In genomic region chr2:104862061-104862941, GRCh38 we compare ENCODE assay signal across 11 cellular contexts.
DNase-seq lines count a peak whose midpoint lies in the region; ATAC-seq lines count a peak whose summit lies in the region.
"Had no signal": no experiment of that assay in that cellular context is flagged by ENCODE, and none has a peak within 500 bp of the region (broad histone marks: within the 10 kb centered on the region; RNA-seq: fewer than 3 reads in every experiment).

No MANE protein-coding gene starts in this region.

- peaks cover 42% of the 10 kb centered on the region for H3K27me3 ChIP-seq in rectal smooth muscle tissue (ENCODE audit: control insufficient read depth, insufficient read depth, low read length)

- H3K9ac ChIP-seq in SK-N-MC (ENCODE audit: insufficient read length) (no peak overlapping the region), rectal smooth muscle tissue (ENCODE audit: low read length) (no peak overlapping the region)

- DNase-seq in NCI-H510A treated with DMSO at 0.1 percent for 48 hours (lab: John Stamatoyannopoulos, UW): peak; percentile 37
- DNase-seq in NCI-H510A (lab: John Stamatoyannopoulos, UW): no peak
- DNase-seq in SK-N-MC (ENCODE audit: low read depth, low spot score): no peak
- DNase-seq in hippocampal formation (lab: John Stamatoyannopoulos, UW): peak; percentile 62 to 66
- no peak for DNase-seq in stimulated activated naive CD4-positive, alpha-beta T cell (lab: John Stamatoyannopoulos, UW)
- DNase-seq: 8988T, NCI-H146, T1000 had no signal

- H3K4me3 ChIP-seq in SK-N-MC (peak overlapping the region; percentile 71), rectal smooth muscle tissue (ENCODE audit: low read length) (peak overlapping the region; percentile 5)

- H3K27ac ChIP-seq in SK-N-MC: no peak overlapping the region
- no peak overlapping the region for H3K27ac ChIP-seq in rectal smooth muscle tissue (ENCODE audit: low read depth, low read length)

- no peaks in the 10 kb centered on the region for H3K4me1 ChIP-seq in rectal smooth muscle tissue (ENCODE audit: control insufficient read depth, insufficient read depth, low read length)

- no peaks in the 10 kb centered on the region for H3K9me3 ChIP-seq in SK-N-MC (ENCODE audit: low read depth, low read length)

- ATAC-seq in HG02884 (IDR thresholded peaks at IDR 0.05; ENCODE audit: unreplicated experiment) (no peak), GM19467 (IDR thresholded peaks at IDR 0.05; ENCODE audit: unreplicated experiment) (no peak)

- no peaks in the 10 kb centered on the region for H3K36me3 ChIP-seq in SK-N-MC (ENCODE audit: insufficient read depth, low read length)
- H3K36me3 ChIP-seq in rectal smooth muscle tissue (ENCODE audit: control insufficient read depth, insufficient read depth, low read length): no peaks in the 10 kb centered on the region

Comparison
In these comparisons a context has a peak if more than half of its experiments do, and no peak if none do; other contexts are left out.
1. DNase-seq: peak in NCI-H510A treated with DMSO at 0.1 percent for 48 hours (single experiment) and hippocampal formation (2 of 2); none in NCI-H510A (single experiment), SK-N-MC (single experiment) and stimulated activated naive CD4-positive, alpha-beta T cell (0 of 6).